In genomic region chr2:166385313-166385712, GRCh38 we compare ENCODE assay signal across 2 cellular contexts.
TF ChIP-seq lines count a peak whose summit lies in the region.

No MANE protein-coding gene starts in this region.

TF ChIP-seq in SK-N-SH, 30 proteins besides CTCF, POLR2A, EP300 and RAD21 (continued from another document):
- TF ChIP-seq REST (IDR thresholded peaks at IDR 0.05; ENCODE audit: low read depth, low read length), result no peak
- TF ChIP-seq TCF12 (IDR thresholded peaks at IDR 0.05), result no peak
- no peak for TF ChIP-seq FOXJ3 (CRISPR knock-in tag; IDR thresholded peaks at IDR 0.05)

TF ChIP-seq in SK-N-SH treated with all-trans-retinoic acid at 6 μM for 48 hours, 23 proteins besides CTCF, POLR2A, EP300 and RAD21 (continued from another document):
- TF ChIP-seq CREB5 (CRISPR knock-in tag; IDR thresholded peaks at IDR 0.05; ENCODE audit: low read depth), result no peak
- TF ChIP-seq RARB (CRISPR knock-in tag; IDR thresholded peaks at IDR 0.05), result no peak
